ENCODE assay signal across 1 cellular context in the genomic region with DNA sequence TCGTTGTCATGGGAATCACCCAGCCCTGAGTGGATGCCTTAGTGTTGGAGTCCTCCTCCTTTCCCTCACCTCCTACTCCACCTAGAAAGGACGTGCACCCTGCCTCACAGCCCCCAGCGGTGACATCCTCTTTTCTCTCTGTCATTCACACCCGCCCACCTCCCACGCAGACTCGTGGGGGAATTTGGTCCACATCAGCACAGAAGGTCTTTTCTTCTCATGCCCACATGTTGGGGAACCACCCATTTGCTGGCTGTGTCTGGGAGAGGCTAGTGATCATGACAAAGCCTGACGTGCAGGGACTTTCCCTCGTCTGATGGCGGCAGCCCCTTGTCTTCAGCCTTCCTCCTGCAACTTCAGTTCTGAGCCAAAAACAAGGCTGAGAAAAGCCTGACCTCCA.
TF ChIP-seq lines count a peak whose summit lies in the region.

No MANE protein-coding gene starts in this region.

TF ChIP-seq in IMR-90, 13 proteins besides CTCF, POLR2A, EP300 and RAD21 (continued from another document):
- no peak for TF ChIP-seq SMC3 (IDR thresholded peaks at IDR 0.05; ENCODE audit: low read depth, low read length)
